In genomic region chr2:24409700-24410556, GRCh38 we compare ENCODE assay signal across 8 cellular contexts. TPM values are rescaled to one million over a fixed set of nuclear protein-coding genes. Genes with fewer than 3 reads are reported as not detected.
A peak's percentile ranks its signal among the peaks of the same experiment; 100 is the strongest.
DNase-seq lines count a peak whose midpoint lies in the region; ATAC-seq lines count a peak whose summit lies in the region.

No MANE protein-coding gene starts in this region.

- POLR2A ChIA-PET in activated CD4-positive, alpha-beta memory T cell treated with anti-CD3 and anti-CD28 coated beads, Interleukin-2, amount 10 ng/mL, durations not matched to agents 7 days and 5 days (lab: Charles Lee), result interaction anchor here (1.3 to 1.8 kb wide), 2 partner anchors 383 to 418 kb away, joined by 5 to 7 read pairs; partner anchors contain the start of genes CENPO and PTRHD1

- H3K36me3 Mint-ChIP-seq in activated CD4-positive, alpha-beta memory T cell treated with anti-CD3 and anti-CD28 coated beads, Interleukin-2, amount 10 ng/mL, durations not matched to agents 7 days and 5 days (ENCODE audit: low read depth), result no peaks in the 10 kb centered on the region

- H3K27ac Mint-ChIP-seq in activated CD4-positive, alpha-beta memory T cell treated with anti-CD3 and anti-CD28 coated beads, Interleukin-2, amount 10 ng/mL, durations not matched to agents 7 days and 5 days, result no peak overlapping the region

- CTCF ChIA-PET in activated CD4-positive, alpha-beta memory T cell treated with anti-CD3 and anti-CD28 coated beads, Interleukin-2, amount 10 ng/mL, durations not matched to agents 7 days and 5 days (lab: Charles Lee), result interaction anchor here (0.7 to 4.0 kb wide), 27 partner anchors 9 to 737 kb away, joined by 3 to 54 read pairs (median 3); partner anchors contain the start of genes CENPO and PTRHD1

- no peak for ATAC-seq in HG02763 (IDR thresholded peaks at IDR 0.05; ENCODE audit: unreplicated experiment)

- peaks cover 2% of the 10 kb centered on the region for H3K4me1 Mint-ChIP-seq in activated CD4-positive, alpha-beta memory T cell treated with anti-CD3 and anti-CD28 coated beads, Interleukin-2, amount 10 ng/mL, durations not matched to agents 7 days and 5 days

- H3K27me3 Mint-ChIP-seq in activated CD4-positive, alpha-beta memory T cell treated with anti-CD3 and anti-CD28 coated beads, Interleukin-2, amount 10 ng/mL, durations not matched to agents 7 days and 5 days, result peaks cover 4% of the 10 kb centered on the region

- no peak overlapping the region for H3K4me3 Mint-ChIP-seq in activated CD4-positive, alpha-beta memory T cell treated with anti-CD3 and anti-CD28 coated beads, Interleukin-2, amount 10 ng/mL, durations not matched to agents 7 days and 5 days

- H3K9me3 Mint-ChIP-seq in activated CD4-positive, alpha-beta memory T cell treated with anti-CD3 and anti-CD28 coated beads, Interleukin-2, amount 10 ng/mL, durations not matched to agents 7 days and 5 days, result no peaks in the 10 kb centered on the region

- peak; percentile 87 for DNase-seq in DMS 273 (lab: John Stamatoyannopoulos, UW; ENCODE audit: unreplicated experiment)
- peak; percentile 40 for DNase-seq in HS-5 (ENCODE audit: low read depth)
- DNase-seq in NCI-H526 treated with DMSO at 0.1 percent for 48 hours (lab: John Stamatoyannopoulos, UW), result peak; percentile 37
- DNase-seq in activated CD4-positive, alpha-beta memory T cell treated with anti-CD3 and anti-CD28 coated beads, Interleukin-2, amount 10 ng/mL, durations not matched to agents 7 days and 5 days, result peak; percentile 29
- peak; percentile 68 for DNase-seq in foreskin melanocyte
- DNase-seq in nucleus accumbens (lab: John Stamatoyannopoulos, UW), result peak in 30 of 56 donors; percentile 3 to 64 (median 18)
- no peak for DNase-seq in occipital lobe (lab: John Stamatoyannopoulos, UW)

RNA-seq across cellular contexts. Expression of gene ITSN2, which starts 49.6 kb away (rescaled TPM):
- 10 to 100 TPM; 75.6 to 75.7 TPM for total RNA-seq in activated CD4-positive, alpha-beta memory T cell treated with anti-CD3 and anti-CD28 coated beads, Interleukin-2, amount 10 ng/mL, durations not matched to agents 7 days and 5 days
- total RNA-seq in occipital lobe, result 29.8 TPM
